ENCODE assay signal across 23 cellular contexts in the genomic region with DNA sequence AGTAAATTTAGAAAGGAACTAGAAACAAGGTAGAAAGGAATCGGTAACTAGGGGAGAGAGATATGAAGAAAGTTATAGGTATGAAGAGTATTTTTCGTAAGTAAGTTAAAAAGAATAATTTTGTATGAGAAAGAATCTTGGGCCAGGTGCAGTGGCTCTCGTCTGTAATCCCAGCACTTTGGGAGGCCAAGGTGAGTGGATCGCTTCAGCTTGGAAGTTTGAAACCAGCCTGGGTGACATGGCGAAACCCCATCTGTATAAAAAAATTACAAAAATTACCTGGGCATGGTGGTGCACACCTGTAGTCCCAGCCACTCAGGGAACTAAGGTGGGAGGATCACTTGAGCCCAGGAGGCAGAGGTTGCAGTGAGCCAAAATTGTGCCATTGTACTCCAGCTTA.
"Had no signal": no experiment of that assay in that cellular context is flagged by ENCODE, and none has a peak within 500 bp of the region (broad histone marks: within the 10 kb centered on the region; RNA-seq: fewer than 3 reads in every experiment).

No MANE protein-coding gene starts in this region.

- H3K4me1 ChIP-seq: uterus had no signal

- H3K27ac ChIP-seq: stomach, suprapubic skin, testis, thoracic aorta, thyroid gland, tibial artery, tibial nerve, transverse colon, upper lobe of left lung, upper lobe of right lung, uterus, vagina had no signal

- H3K36me3 ChIP-seq: stomach, suprapubic skin, thoracic aorta, thyroid gland, tibial artery, tibial nerve, transverse colon, upper lobe of left lung, upper lobe of right lung, uterus, vagina had no signal

- H3K27me3 ChIP-seq: stomach, suprapubic skin, testis, thyroid gland, tibial artery, tibial nerve, transverse colon, upper lobe of left lung, upper lobe of right lung, uterus, vagina had no signal

- H3K9me3 ChIP-seq: stomach, suprapubic skin, testis, thoracic aorta, thyroid gland, tibial artery, tibial nerve, transverse colon, upper lobe of left lung, upper lobe of right lung, uterus, vagina had no signal

- H3K4me3 ChIP-seq: stomach, suprapubic skin, testis, thoracic aorta, thyroid gland, tibial artery, tibial nerve, transverse colon, upper lobe of left lung, upper lobe of right lung, uterus, vagina had no signal

- DNase-seq: stimulated activated CD4-positive, alpha-beta T cell treated with anti-CD3 and anti-CD28 coated beads, Interleukin-2, amount 100 ng/mL, for 48 hours; stimulated activated CD4-positive, alpha-beta T cell treated with anti-CD3 and anti-CD28 coated beads, Interleukin-4, amount 100 ng/mL, for 1 hour; stimulated activated CD4-positive, alpha-beta T cell treated with anti-CD3 and anti-CD28 coated beads, Interleukin-4, amount 100 ng/mL, for 24 hours; stimulated activated CD4-positive, alpha-beta T cell treated with anti-CD3 and anti-CD28 coated beads, Interleukin-4, amount 100 ng/mL, for 4 hours; stimulated activated CD8-positive, alpha-beta memory T cell treated with anti-CD3 and anti-CD28 coated beads, Interleukin-4, amount 100 ng/mL, for 48 hours; stimulated activated naive B cell treated with anti-CD40 and anti-IgM and Interleukin-4, amounts not matched to agents 10 μg/mL and 1 μg/mL and 100 μg/mL, for 72 hours; stimulated activated naive CD4-positive, alpha-beta T cell; stimulated activated naive CD4-positive, alpha-beta T cell treated with Interleukin-2 at 50 U/mL for 16 hours; stimulated activated naive CD8-positive, alpha-beta T cell treated with anti-CD3 and anti-CD28 coated beads, Interleukin-15, amount 100 ng/mL, for 72 hours; stimulated activated naive CD8-positive, alpha-beta T cell treated with anti-CD3 and anti-CD28 coated beads, Interleukin-15, Interleukin-2, amounts not matched to agents 100 U/mL and 50 U/mL, for 24 hours; stomach; substantia nigra; testis; thyroid gland; tibial artery; transverse colon; upper lobe of left lung; upper lobe of right lung; uterus had no signal
